In genomic region chr9:38067892-38068615, GRCh38 we compare ENCODE assay signal across 8 cellular contexts. TPM values are rescaled to one million over a fixed set of nuclear protein-coding genes. Genes with fewer than 3 reads are reported as not detected.
A peak's percentile ranks its signal among the peaks of the same experiment; 100 is the strongest.
DNase-seq lines count a peak whose midpoint lies in the region; ATAC-seq and TF ChIP-seq lines count a peak whose summit lies in the region.

No MANE protein-coding gene starts in this region.

- CTCF ChIA-PET in RWPE1 (lab: Yijun Ruan, JAX) = interaction anchor here (0.7 to 2.2 kb wide), 7 partner anchors 44 to 196 kb away, joined by 3 to 11 read pairs (median 4); no protein-coding TSS in a partner anchor
- CTCF ChIA-PET in naive thymus-derived CD4-positive, alpha-beta T cell (lab: Charles Lee) = interaction anchor here (0.6 kb wide), 1 partner anchor 601 kb away, joined by 3 read pairs; no protein-coding TSS in a partner anchor

- no peaks in the 10 kb centered on the region for H3K9me3 ChIP-seq in naive thymus-derived CD4-positive, alpha-beta T cell (ENCODE audit: control insufficient read depth in 2 of 3, low read length in 3 of 3)

- TF ChIP-seq CTCF in RWPE1 (conservative IDR thresholded peaks at IDR 0.05; ENCODE audit: low read depth) (no peak), dorsolateral prefrontal cortex (IDR thresholded peaks at IDR 0.05 in 54 of 56, conservative IDR thresholded peaks at IDR 0.05 in 2 of 56; ENCODE audit: low read depth in 1 of 56, partially characterized antibody in 56 of 56) (no peak)

- H3K36me3 Mint-ChIP-seq in naive thymus-derived CD4-positive, alpha-beta T cell = no peaks in the 10 kb centered on the region

- H3K27me3 Mint-ChIP-seq in naive thymus-derived CD4-positive, alpha-beta T cell = peaks cover 0 to 58% (median 0%) of the 10 kb centered on the region in 5 donors

- H3K4me1 ChIP-seq in naive thymus-derived CD4-positive, alpha-beta T cell (ENCODE audit: control insufficient read depth in 2 of 2, insufficient read depth in 2 of 2, low read length in 2 of 2) = peaks cover 6 to 18% of the 10 kb centered on the region in 2 donors

- H3K27ac Mint-ChIP-seq in naive thymus-derived CD4-positive, alpha-beta T cell = peak overlapping the region in 5 of 9 donors; percentile 42 to 72 (median 57)

- H3K27ac ChIP-seq in RWPE1 (peak overlapping the region; percentile 89), dorsolateral prefrontal cortex (peak overlapping the region in 58 of 59 donors; percentile 35 to 99 (median 94))
- no peak overlapping the region for H3K27ac ChIP-seq in naive thymus-derived CD4-positive, alpha-beta T cell (ENCODE audit: low read depth, low read length)

- peak overlapping the region; percentile 65 to 98 (median 88) for H3K4me3 ChIP-seq in dorsolateral prefrontal cortex
- H3K4me3 ChIP-seq in naive thymus-derived CD4-positive, alpha-beta T cell (ENCODE audit: low read length) = peak overlapping the region; percentile 54

- ATAC-seq in GM21717 (IDR thresholded peaks at IDR 0.05; ENCODE audit: unreplicated experiment) = peak; percentile 0
- no peak for ATAC-seq in naive thymus-derived CD4-positive, alpha-beta T cell
- no peak for ATAC-seq in GM21381 (IDR thresholded peaks at IDR 0.05; ENCODE audit: unreplicated experiment)
- no peak for ATAC-seq in GM21786 (IDR thresholded peaks at IDR 0.05; ENCODE audit: unreplicated experiment)
- ATAC-seq in GM18909 (IDR thresholded peaks at IDR 0.05; ENCODE audit: poor library complexity, unreplicated experiment) = no peak

- peak overlapping the region; percentile 83 to 96 (median 87) for H3K4me3 Mint-ChIP-seq in naive thymus-derived CD4-positive, alpha-beta T cell

- peaks cover 5 to 39% (median 33%) of the 10 kb centered on the region in 7 donors for H3K4me1 Mint-ChIP-seq in naive thymus-derived CD4-positive, alpha-beta T cell

- H3K27me3 ChIP-seq in dorsolateral prefrontal cortex = peaks cover 0 to 7% (median 0%) of the 10 kb centered on the region in 45 donors
- H3K27me3 ChIP-seq in naive thymus-derived CD4-positive, alpha-beta T cell (ENCODE audit: control insufficient read depth in 2 of 2, insufficient read depth in 2 of 2, low read length in 2 of 2) = no peaks in the 10 kb centered on the region

- intact Hi-C loops in dorsolateral prefrontal cortex (cut with DNase I) = loop anchor here (2.0 to 5.0 kb wide), 5 partner anchors 45 to 153 kb away; no protein-coding TSS in a partner anchor
- intact Hi-C loops in naive thymus-derived CD4-positive, alpha-beta T cell (cut with micrococcal nuclease) = loop anchor here (2.0 to 10.0 kb wide), 9 partner anchors 56 to 603 kb away; partner anchors contain the start of genes TOMM5 (in 2 of the 2), ALDH1B1 (in 1 of the 2), SLC25A51 (in 1 of the 2) and TRMT10B (in 1 of the 2)

- no peaks in the 10 kb centered on the region for H3K9me3 Mint-ChIP-seq in naive thymus-derived CD4-positive, alpha-beta T cell

- H3K36me3 ChIP-seq in naive thymus-derived CD4-positive, alpha-beta T cell (ENCODE audit: control insufficient read depth in 2 of 3, insufficient read depth in 3 of 3, low read length in 3 of 3) = peaks cover 0 to 3% (median 0%) of the 10 kb centered on the region in 3 experiments

- no peak for DNase-seq in RWPE1 (ENCODE audit: low spot score)
- no peak for DNase-seq in dorsolateral prefrontal cortex
- DNase-seq in naive thymus-derived CD4-positive, alpha-beta T cell = peak in 7 of 9 donors; percentile 5 to 28 (median 17)
- no peak for DNase-seq in KG1 (lab: John Stamatoyannopoulos, UW)

- POLR2A ChIA-PET in RWPE1 (lab: Yijun Ruan, JAX; ENCODE audit: low non-redundant PET) = interaction anchor here (0.6 kb wide), 2 partner anchors 31 to 140 kb away, joined by 3 to 6 read pairs; no protein-coding TSS in a partner anchor
- POLR2A ChIA-PET in naive thymus-derived CD4-positive, alpha-beta T cell (lab: Charles Lee) = interaction anchor here (1.8 kb wide), 1 partner anchor 164 kb away, joined by 6 read pairs; the partner anchor contains the start of gene SLC25A51

RNA-seq across cellular contexts. Expression of gene SHB, which starts 1.0 kb away (rescaled TPM):
- total RNA-seq in dorsolateral prefrontal cortex = 10 to 100 TPM in 104 of 120 experiments, 1 to 10 TPM in 16; 6.0 to 49.5 (median 17.2) TPM
- 1 to 10 TPM in 2 of 5 experiments, under 1 TPM in 3; 0.29 to 2.0 (median 0.81) TPM for total RNA-seq in naive thymus-derived CD4-positive, alpha-beta T cell
- polyA plus RNA-seq in naive thymus-derived CD4-positive, alpha-beta T cell = under 1 TPM; 0.15 to 0.22 TPM

Comparison
In these comparisons a context has a peak if more than half of its experiments do, and no peak if none do; other contexts are left out.
1. DNase-seq: peak in naive thymus-derived CD4-positive, alpha-beta T cell (7 of 9); none in RWPE1 (single experiment), dorsolateral prefrontal cortex (0 of 10) and KG1 (single experiment).